Comparison of ENCODE assay signal across 1 cellular context in genomic region chr1:246078126-246078887, GRCh38.
TF ChIP-seq lines count a peak whose summit lies in the region.

No MANE protein-coding gene starts in this region.

TF ChIP-seq in HepG2, 621 proteins besides CTCF, POLR2A, EP300 and RAD21 (continued from another document):
- TF ChIP-seq FOXA1 (IDR thresholded peaks at IDR 0.05) (no peak), FOXA1 (CRISPR knock-in tag; IDR thresholded peaks at IDR 0.05) (peak; percentile 32; the same call in 1 of the 2 replicates), CHD4 (IDR thresholded peaks at IDR 0.05; ENCODE audit: borderline replicate concordance, low read length) (no peak), ZBTB20 (CRISPR knock-in tag; IDR thresholded peaks at IDR 0.05; ENCODE audit: borderline replicate concordance, low read depth) (peak; percentile 99; the same call in 1 of the 2 replicates), ZNF260 (CRISPR knock-in tag; IDR thresholded peaks at IDR 0.05; ENCODE audit: borderline replicate concordance, low read depth) (no peak), ZNF850 (CRISPR knock-in tag; conservative IDR thresholded peaks at IDR 0.05) (no peak), SCMH1 (CRISPR knock-in tag; IDR thresholded peaks at IDR 0.05; ENCODE audit: borderline replicate concordance) (no peak), HOXA5 (CRISPR knock-in tag; IDR thresholded peaks at IDR 0.05) (no peak), ZNF350 (CRISPR knock-in tag; IDR thresholded peaks at IDR 0.05; ENCODE audit: borderline replicate concordance, low read depth) (no peak), ZNF383 (CRISPR knock-in tag; IDR thresholded peaks at IDR 0.05; ENCODE audit: borderline replicate concordance) (no peak), NCOA2 (CRISPR knock-in tag; IDR thresholded peaks at IDR 0.05) (0 out of 2 replicates have a peak, but pooled peaks have one; percentile 23), ZNF552 (CRISPR knock-in tag; IDR thresholded peaks at IDR 0.05; ENCODE audit: borderline replicate concordance) (no peak), ZNF605 (CRISPR knock-in tag; IDR thresholded peaks at IDR 0.05) (no peak), SKI (IDR thresholded peaks at IDR 0.05; ENCODE audit: partially characterized antibody) (no peak), CBX5 (CRISPR knock-in tag; IDR thresholded peaks at IDR 0.05; ENCODE audit: borderline replicate concordance) (no peak), AGO2 (optimal IDR thresholded peaks at IDR 0.05; ENCODE audit: low read depth, low read length) (no peak), GABPA (IDR thresholded peaks at IDR 0.05; ENCODE audit: low read depth, low read length) (no peak), GABPA (CRISPR knock-in tag; IDR thresholded peaks at IDR 0.05; ENCODE audit: low read depth) (no peak), ZNF367 (CRISPR knock-in tag; IDR thresholded peaks at IDR 0.05; ENCODE audit: borderline replicate concordance) (no peak), ZNF678 (CRISPR knock-in tag; IDR thresholded peaks at IDR 0.05) (no peak), ETV5 (CRISPR knock-in tag; IDR thresholded peaks at IDR 0.05; ENCODE audit: borderline replicate concordance) (peak; percentile 64; the same call in 1 of the 2 replicates), NFATC3 (CRISPR knock-in tag; IDR thresholded peaks at IDR 0.05) (no peak), MTF2 (CRISPR knock-in tag; IDR thresholded peaks at IDR 0.05; ENCODE audit: borderline replicate concordance) (no peak), MED1 (CRISPR knock-in tag; IDR thresholded peaks at IDR 0.05) (0 out of 2 replicates have a peak, but pooled peaks have one; percentile 41), MAFK (conservative IDR thresholded peaks at IDR 0.05 in 1 of 2, IDR thresholded peaks at IDR 0.05 in 1 of 2; ENCODE audit: low read length in 2 of 2) (no peak), ZNF562 (CRISPR knock-in tag; IDR thresholded peaks at IDR 0.05; ENCODE audit: borderline replicate concordance) (no peak), DNMT3B (CRISPR knock-in tag; conservative IDR thresholded peaks at IDR 0.05) (no peak), ZNF616 (CRISPR knock-in tag; IDR thresholded peaks at IDR 0.05; ENCODE audit: low read depth) (no peak), TFDP1 (CRISPR knock-in tag; IDR thresholded peaks at IDR 0.05; ENCODE audit: borderline replicate concordance) (no peak), NFRKB (IDR thresholded peaks at IDR 0.05) (no peak)
- TF ChIP-seq, protein P1, sequence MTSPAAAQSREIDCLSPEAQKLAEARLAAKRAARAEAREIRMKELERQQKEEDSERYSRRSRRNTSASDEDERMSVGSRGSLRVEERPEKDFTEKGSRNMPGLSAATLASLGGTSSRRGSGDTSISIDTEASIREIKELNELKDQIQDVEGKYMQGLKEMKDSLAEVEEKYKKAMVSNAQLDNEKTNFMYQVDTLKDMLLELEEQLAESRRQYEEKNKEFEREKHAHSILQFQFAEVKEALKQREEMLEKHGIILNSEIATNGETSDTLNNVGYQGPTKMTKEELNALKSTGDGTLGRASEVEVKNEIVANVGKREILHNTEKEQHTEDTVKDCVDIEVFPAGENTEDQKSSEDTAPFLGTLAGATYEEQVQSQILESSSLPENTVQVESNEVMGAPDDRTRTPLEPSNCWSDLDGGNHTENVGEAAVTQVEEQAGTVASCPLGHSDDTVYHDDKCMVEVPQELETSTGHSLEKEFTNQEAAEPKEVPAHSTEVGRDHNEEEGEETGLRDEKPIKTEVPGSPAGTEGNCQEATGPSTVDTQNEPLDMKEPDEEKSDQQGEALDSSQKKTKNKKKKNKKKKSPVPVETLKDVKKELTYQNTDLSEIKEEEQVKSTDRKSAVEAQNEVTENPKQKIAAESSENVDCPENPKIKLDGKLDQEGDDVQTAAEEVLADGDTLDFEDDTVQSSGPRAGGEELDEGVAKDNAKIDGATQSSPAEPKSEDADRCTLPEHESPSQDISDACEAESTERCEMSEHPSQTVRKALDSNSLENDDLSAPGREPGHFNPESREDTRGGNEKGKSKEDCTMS (CRISPR knock-in tag; conservative IDR thresholded peaks at IDR 0.05) = no peak
- TF ChIP-seq, protein P2, sequence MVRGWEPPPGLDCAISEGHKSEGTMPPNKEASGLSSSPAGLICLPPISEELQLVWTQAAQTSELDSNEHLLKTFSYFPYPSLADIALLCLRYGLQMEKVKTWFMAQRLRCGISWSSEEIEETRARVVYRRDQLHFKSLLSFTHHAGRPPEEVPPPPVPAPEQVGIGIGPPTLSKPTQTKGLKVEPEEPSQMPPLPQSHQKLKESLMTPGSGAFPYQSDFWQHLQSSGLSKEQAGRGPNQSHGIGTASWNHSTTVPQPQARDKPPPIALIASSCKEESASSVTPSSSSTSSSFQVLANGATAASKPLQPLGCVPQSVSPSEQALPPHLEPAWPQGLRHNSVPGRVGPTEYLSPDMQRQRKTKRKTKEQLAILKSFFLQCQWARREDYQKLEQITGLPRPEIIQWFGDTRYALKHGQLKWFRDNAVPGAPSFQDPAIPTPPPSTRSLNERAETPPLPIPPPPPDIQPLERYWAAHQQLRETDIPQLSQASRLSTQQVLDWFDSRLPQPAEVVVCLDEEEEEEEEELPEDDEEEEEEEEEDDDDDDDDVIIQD (CRISPR knock-in tag; IDR thresholded peaks at IDR 0.05; ENCODE audit: low read depth) = peak; percentile 93
- TF ChIP-seq, protein P3, sequence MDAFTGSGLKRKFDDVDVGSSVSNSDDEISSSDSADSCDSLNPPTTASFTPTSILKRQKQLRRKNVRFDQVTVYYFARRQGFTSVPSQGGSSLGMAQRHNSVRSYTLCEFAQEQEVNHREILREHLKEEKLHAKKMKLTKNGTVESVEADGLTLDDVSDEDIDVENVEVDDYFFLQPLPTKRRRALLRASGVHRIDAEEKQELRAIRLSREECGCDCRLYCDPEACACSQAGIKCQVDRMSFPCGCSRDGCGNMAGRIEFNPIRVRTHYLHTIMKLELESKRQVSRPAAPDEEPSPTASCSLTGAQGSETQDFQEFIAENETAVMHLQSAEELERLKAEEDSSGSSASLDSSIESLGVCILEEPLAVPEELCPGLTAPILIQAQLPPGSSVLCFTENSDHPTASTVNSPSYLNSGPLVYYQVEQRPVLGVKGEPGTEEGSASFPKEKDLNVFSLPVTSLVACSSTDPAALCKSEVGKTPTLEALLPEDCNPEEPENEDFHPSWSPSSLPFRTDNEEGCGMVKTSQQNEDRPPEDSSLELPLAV (CRISPR knock-in tag; conservative IDR thresholded peaks at IDR 0.05; ENCODE audit: low read depth) = no peak
- TF ChIP-seq, protein P4, sequence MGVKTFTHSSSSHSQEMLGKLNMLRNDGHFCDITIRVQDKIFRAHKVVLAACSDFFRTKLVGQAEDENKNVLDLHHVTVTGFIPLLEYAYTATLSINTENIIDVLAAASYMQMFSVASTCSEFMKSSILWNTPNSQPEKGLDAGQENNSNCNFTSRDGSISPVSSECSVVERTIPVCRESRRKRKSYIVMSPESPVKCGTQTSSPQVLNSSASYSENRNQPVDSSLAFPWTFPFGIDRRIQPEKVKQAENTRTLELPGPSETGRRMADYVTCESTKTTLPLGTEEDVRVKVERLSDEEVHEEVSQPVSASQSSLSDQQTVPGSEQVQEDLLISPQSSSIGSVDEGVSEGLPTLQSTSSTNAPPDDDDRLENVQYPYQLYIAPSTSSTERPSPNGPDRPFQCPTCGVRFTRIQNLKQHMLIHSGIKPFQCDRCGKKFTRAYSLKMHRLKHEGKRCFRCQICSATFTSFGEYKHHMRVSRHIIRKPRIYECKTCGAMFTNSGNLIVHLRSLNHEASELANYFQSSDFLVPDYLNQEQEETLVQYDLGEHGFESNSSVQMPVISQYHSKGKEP (CRISPR knock-in tag; IDR thresholded peaks at IDR 0.05) = no peak
- TF ChIP-seq, protein P5, sequence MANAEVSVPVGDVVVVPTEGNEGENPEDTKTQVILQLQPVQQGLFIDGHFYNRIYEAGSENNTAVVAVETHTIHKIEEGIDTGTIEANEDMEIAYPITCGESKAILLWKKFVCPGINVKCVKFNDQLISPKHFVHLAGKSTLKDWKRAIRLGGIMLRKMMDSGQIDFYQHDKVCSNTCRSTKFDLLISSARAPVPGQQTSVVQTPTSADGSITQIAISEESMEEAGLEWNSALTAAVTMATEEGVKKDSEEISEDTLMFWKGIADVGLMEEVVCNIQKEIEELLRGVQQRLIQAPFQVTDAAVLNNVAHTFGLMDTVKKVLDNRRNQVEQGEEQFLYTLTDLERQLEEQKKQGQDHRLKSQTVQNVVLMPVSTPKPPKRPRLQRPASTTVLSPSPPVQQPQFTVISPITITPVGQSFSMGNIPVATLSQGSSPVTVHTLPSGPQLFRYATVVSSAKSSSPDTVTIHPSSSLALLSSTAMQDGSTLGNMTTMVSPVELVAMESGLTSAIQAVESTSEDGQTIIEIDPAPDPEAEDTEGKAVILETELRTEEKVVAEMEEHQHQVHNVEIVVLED (CRISPR knock-in tag; IDR thresholded peaks at IDR 0.05; ENCODE audit: borderline replicate concordance) = no peak
